1 cellular context compared by ENCODE assay signal in the genomic region with DNA sequence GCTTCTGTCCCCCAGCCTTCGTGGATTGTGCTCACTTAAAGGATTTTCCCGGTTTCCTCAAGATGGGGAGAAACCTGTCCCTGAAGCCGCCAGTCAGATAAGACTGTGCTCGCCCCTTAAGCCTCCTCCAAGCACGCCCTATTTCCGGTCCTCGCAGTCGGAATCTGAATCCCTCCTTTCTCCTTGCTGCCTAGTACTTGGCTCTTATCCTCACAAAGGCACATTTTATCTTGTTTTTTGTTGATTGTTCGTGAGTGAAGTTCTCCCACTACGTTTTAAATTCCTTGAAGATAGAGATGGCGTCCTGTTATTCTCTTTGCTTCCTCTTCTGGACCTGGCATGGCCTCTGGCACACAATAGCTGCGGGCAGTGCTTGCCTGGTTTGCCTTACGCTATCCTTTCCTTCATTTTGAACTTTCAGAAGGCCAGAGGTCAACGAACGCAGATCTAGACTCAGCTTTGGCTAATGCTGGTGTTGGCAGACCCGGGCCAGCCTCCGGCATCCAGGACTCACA.
TF ChIP-seq lines count a peak whose summit lies in the region.

No MANE protein-coding gene starts in this region.

TF ChIP-seq in IMR-90, 13 proteins besides CTCF, POLR2A, EP300 and RAD21 (continued from another document):
- TF ChIP-seq FOS (IDR thresholded peaks at IDR 0.05; ENCODE audit: low read depth, low read length) (no peak), RCOR1 (IDR thresholded peaks at IDR 0.05; ENCODE audit: insufficient replicate concordance, low read length) (no peak), MXI1 (IDR thresholded peaks at IDR 0.05; ENCODE audit: borderline replicate concordance, low read depth, low read length) (no peak)
